Comparison of ENCODE assay signal across 15 cellular contexts in the genomic region with DNA sequence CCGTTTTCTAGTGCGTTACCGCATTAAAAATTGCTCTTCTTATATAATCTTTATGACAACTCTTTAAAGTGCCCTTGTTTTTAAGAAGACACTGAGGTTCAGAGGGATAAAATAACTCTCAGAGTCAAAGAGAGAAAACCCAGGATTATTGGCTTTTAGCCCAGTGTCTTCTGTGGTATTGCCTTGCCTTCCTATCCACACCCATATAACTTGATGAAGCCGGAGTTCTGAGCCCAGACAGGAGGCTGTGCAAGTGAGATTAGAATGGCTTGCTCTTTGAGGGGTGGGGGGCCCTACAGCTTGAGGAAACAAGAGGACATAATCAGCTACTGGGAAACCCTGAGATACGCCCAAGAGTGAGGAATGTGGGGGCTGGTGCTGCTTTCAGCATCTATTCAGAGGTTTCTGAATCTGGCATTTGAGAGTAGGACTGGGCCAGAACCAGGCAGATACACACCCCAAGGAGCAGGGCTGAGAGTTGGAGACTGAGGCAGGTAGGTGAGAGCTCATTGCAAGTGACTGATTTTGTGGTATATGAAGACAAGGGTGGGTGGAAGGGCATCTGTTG. TPM values are rescaled to one million over a fixed set of nuclear protein-coding genes. Genes with fewer than 3 reads are reported as not detected.
DNase-seq lines count a peak whose midpoint lies in the region; ATAC-seq, FAIRE-seq and TF ChIP-seq lines count a peak whose summit lies in the region.
"Had no signal": no experiment of that assay in that cellular context is flagged by ENCODE, and none has a peak within 500 bp of the region (broad histone marks: within the 10 kb centered on the region; RNA-seq: fewer than 3 reads in every experiment).

No MANE protein-coding gene starts in this region.

- peaks cover 58% of the 10 kb centered on the region for H3K4me1 ChIP-seq in adipocyte (ENCODE audit: control insufficient read depth, insufficient read depth, low read length)
- H3K4me1 ChIP-seq in keratinocyte (ENCODE audit: control insufficient read depth, extremely low read depth, insufficient read depth, low read length): peaks cover 68% of the 10 kb centered on the region
- peaks cover 37 to 49% of the 10 kb centered on the region in 2 donors for H3K4me1 ChIP-seq in gastrocnemius medialis
- H3K4me1 ChIP-seq in ovary (ENCODE audit: insufficient read depth): peaks cover 23% of the 10 kb centered on the region
- peaks cover 10% of the 10 kb centered on the region for H3K4me1 ChIP-seq in CD4-positive, alpha-beta memory T cell (ENCODE audit: insufficient read depth, low read length)

- H3K27ac ChIP-seq in keratinocyte (ENCODE audit: control insufficient read depth, insufficient read depth, low read length): no peak overlapping the region
- H3K27ac ChIP-seq in gastrocnemius medialis: peak overlapping the region; percentile 13 to 91 (median 88)
- no peak overlapping the region for H3K27ac ChIP-seq in ovary
- H3K27ac ChIP-seq in CD4-positive, alpha-beta memory T cell (ENCODE audit: low read depth, low read length): no peak overlapping the region

- dilution Hi-C loops in keratinocyte (cut with MboI; ENCODE audit: extremely low pct_ligation_motif_present, low sequenced_read_pairs): no loop called here

- H3K27me3 ChIP-seq in adipocyte (replicated peaks; ENCODE audit: control insufficient read depth, insufficient read depth, low read length): no peaks in the 10 kb centered on the region
- H3K27me3 ChIP-seq in keratinocyte (ENCODE audit: control insufficient read depth, extremely low read depth, insufficient read depth, low read length): no peaks in the 10 kb centered on the region
- H3K27me3 ChIP-seq in gastrocnemius medialis: no peaks in the 10 kb centered on the region
- H3K27me3 ChIP-seq in ovary: no peaks in the 10 kb centered on the region
- H3K27me3 ChIP-seq in CD4-positive, alpha-beta memory T cell (ENCODE audit: insufficient read depth, low read length): no peaks in the 10 kb centered on the region

- no peaks in the 10 kb centered on the region for H3K9me3 ChIP-seq in adipocyte (ENCODE audit: control insufficient read depth, low read length)
- no peaks in the 10 kb centered on the region for H3K9me3 ChIP-seq in keratinocyte (ENCODE audit: control insufficient read depth, low read depth, low read length)
- H3K9me3 ChIP-seq in gastrocnemius medialis: no peaks in the 10 kb centered on the region
- no peaks in the 10 kb centered on the region for H3K9me3 ChIP-seq in ovary
- H3K9me3 ChIP-seq in CD4-positive, alpha-beta memory T cell (ENCODE audit: control insufficient read depth in 1 of 2, low read length in 2 of 2): no peaks in the 10 kb centered on the region

- DNase-seq in OCI-M1 (lab: John Stamatoyannopoulos, UW) (peak; percentile 85), adipocyte (ENCODE audit: low read depth) (no peak), keratinocyte (ENCODE audit: low read depth, low spot score) (no peak), gastrocnemius medialis (no peak), foreskin melanocyte (no peak), ovary (no peak)
- DNase-seq in CD4-positive, alpha-beta memory T cell: no peak
- no peak for DNase-seq in stimulated activated naive CD4-positive, alpha-beta T cell (lab: John Stamatoyannopoulos, UW)
- DNase-seq: activated CD4-positive, alpha-beta T cell treated with anti-CD3 and anti-CD28 coated beads for 1 hour; CD8-positive, alpha-beta T cell; midbrain; NCI-H1105; NCI-H524 treated with DMSO at 0.1 percent for 48 hours had no signal

- POLR2A ChIA-PET in CD4-positive, alpha-beta memory T cell (lab: Charles Lee; ENCODE audit: partially characterized antibody): no interaction called here

- peaks cover 8% of the 10 kb centered on the region for H3K79me2 ChIP-seq in keratinocyte (ENCODE audit: control insufficient read depth, insufficient read depth, low read length)

- peak overlapping the region; percentile 24 for H3K4me2 ChIP-seq in keratinocyte (ENCODE audit: control insufficient read depth, extremely low read depth, insufficient read depth, low read depth, low read length)

- H3K9ac ChIP-seq in adipocyte (ENCODE audit: low read length) (peak overlapping the region; percentile 80), keratinocyte (ENCODE audit: control insufficient read depth, extremely low read depth, insufficient read depth, low read length) (no peak overlapping the region)

- no peak overlapping the region for H2AFZ ChIP-seq in keratinocyte (ENCODE audit: control insufficient read depth, low read length)

- H3K27me3 Mint-ChIP-seq in CD4-positive, alpha-beta memory T cell: peaks cover 2 to 3% of the 10 kb centered on the region in 2 donors

- no peak for TF ChIP-seq EP300 in ovary (IDR thresholded peaks at IDR 0.05)

- H3K4me3 ChIP-seq in adipocyte (ENCODE audit: low read length) (peak overlapping the region; percentile 79), keratinocyte (ENCODE audit: control insufficient read depth in 2 of 3, extremely low read depth in 1 of 3, insufficient read depth in 2 of 3, low read depth in 1 of 3, low read length in 3 of 3) (no peak overlapping the region), gastrocnemius medialis (peak overlapping the region in 1 of 4 donors; percentile 8), ovary (no peak overlapping the region)
- no peak overlapping the region for H3K4me3 ChIP-seq in CD4-positive, alpha-beta memory T cell (ENCODE audit: low read length in 2 of 2)

- peaks cover 1 to 11% (median 8%) of the 10 kb centered on the region in 4 donors for H3K4me1 Mint-ChIP-seq in CD4-positive, alpha-beta memory T cell

- peak overlapping the region in 1 of 7 donors; percentile 5 for H3K27ac Mint-ChIP-seq in CD4-positive, alpha-beta memory T cell

- in situ Hi-C loops in gastrocnemius medialis (cut with MboI; ENCODE audit: low sequenced_read_pairs in 4 of 4): no loop called here

- intact Hi-C loops in gastrocnemius medialis (cut with DNase I; ENCODE audit: low total_unique reads): no loop called here
- intact Hi-C loops in ovary (cut with DNase I): no loop called here
- intact Hi-C loops in CD4-positive, alpha-beta memory T cell (cut with micrococcal nuclease): no loop called here

- peak; percentile 5 for FAIRE-seq in keratinocyte (lab: Jason Lieb, UNC)

- H3K36me3 ChIP-seq in adipocyte (ENCODE audit: control insufficient read depth, insufficient read depth, low read length, severe bottlenecking) (no peaks in the 10 kb centered on the region), keratinocyte (ENCODE audit: control insufficient read depth in 2 of 2, extremely low read depth in 1 of 2, insufficient read depth in 2 of 2, low read length in 2 of 2) (peaks cover 0 to 3% of the 10 kb centered on the region in 2 experiments), gastrocnemius medialis (no peaks in the 10 kb centered on the region), ovary (no peaks in the 10 kb centered on the region)
- no peaks in the 10 kb centered on the region for H3K36me3 ChIP-seq in CD4-positive, alpha-beta memory T cell (ENCODE audit: insufficient read depth, low read length)

- no peak overlapping the region for H3K4me3 Mint-ChIP-seq in CD4-positive, alpha-beta memory T cell

- TF ChIP-seq CTCF in keratinocyte (optimal IDR thresholded peaks at IDR 0.05 in 1 of 3, IDR thresholded peaks at IDR 0.05 in 1 of 3, conservative IDR thresholded peaks at IDR 0.05 in 1 of 3; ENCODE audit: extremely low read depth in 1 of 3, insufficient read depth in 2 of 3, low read length in 3 of 3) (no peak), gastrocnemius medialis (IDR thresholded peaks at IDR 0.05 in 4 of 5, conservative IDR thresholded peaks at IDR 0.05 in 1 of 5) (no peak), ovary (IDR thresholded peaks at IDR 0.05) (no peak)

- H3K9me3 Mint-ChIP-seq in CD4-positive, alpha-beta memory T cell: no peaks in the 10 kb centered on the region
- H3K9me3 Mint-ChIP-seq: CD8-positive, alpha-beta T cell had no signal

- CTCF ChIA-PET in CD4-positive, alpha-beta memory T cell (lab: Charles Lee; ENCODE audit: partially characterized antibody): interaction anchor here (1.4 to 2.1 kb wide), 2 partner anchors 10 to 94 kb away, joined by 3 to 12 read pairs; no protein-coding TSS in a partner anchor

- peaks cover 1% of the 10 kb centered on the region for H3K9me1 ChIP-seq in keratinocyte (ENCODE audit: control insufficient read depth, extremely low read depth, insufficient read depth, low read length)

- no peak for TF ChIP-seq POLR2A in gastrocnemius medialis (IDR thresholded peaks at IDR 0.05)
- no peak for TF ChIP-seq POLR2A in ovary (IDR thresholded peaks at IDR 0.05)

- no peaks in the 10 kb centered on the region for H4K20me1 ChIP-seq in keratinocyte (ENCODE audit: control insufficient read depth, extremely low read depth, insufficient read depth, low read length)

- 77 to 84% (median 77%) methylated on average over 5 of the region's 5 CpGs for WGBS in ovary, 3 donors

- no peak for ATAC-seq in gastrocnemius medialis
- ATAC-seq: CD8-positive, alpha-beta T cell; esophagus mucosa; SK-N-SH treated with all-trans-retinoic acid at 6 μM for 48 hours had no signal

- peaks cover 0 to 2% of the 10 kb centered on the region in 2 donors for H3K36me3 Mint-ChIP-seq in CD4-positive, alpha-beta memory T cell

RNA-seq across cellular contexts. Expression of a gene that starts 2.3 kb away (rescaled TPM):
- polyA plus RNA-seq in keratinocyte: 50.2 to 71.6 TPM (median 53.3 TPM) in 3 replicates
- 28.2 TPM for polyA plus RNA-seq in keratinocyte (2011; ENCODE audit: low read depth)
- 40.1 and 45.4 TPM in 2 replicates for polyA plus RNA-seq in keratinocyte (2011; cell fraction: cytosol; rRNA removed)
- polyA plus RNA-seq in keratinocyte (2011; cell fraction: nucleus; rRNA removed): 39.3 and 51.0 TPM in 2 replicates
- 36.5 and 39.4 TPM in 2 replicates for polyA plus RNA-seq in keratinocyte (2012; ENCODE audit: low replicate concordance)
- polyA minus RNA-seq in keratinocyte: 7.6 to 27.0 TPM (median 20.6 TPM) in 3 replicates
- polyA minus RNA-seq in keratinocyte (2011; cell fraction: cytosol; rRNA and poly(A)+ RNA removed): 16.5 TPM
- polyA minus RNA-seq in keratinocyte (2011; cell fraction: nucleus; rRNA and poly(A)+ RNA removed): 11.3 and 24.3 TPM in 2 replicates
- 10 to 100 TPM; 19.0 to 29.2 (median 22.5) TPM for total RNA-seq in gastrocnemius medialis
- 10 to 100 TPM; 26.7 to 54.9 (median 43.7) TPM for total RNA-seq in ovary
- 10 to 100 TPM; 24.8 to 58.9 TPM for polyA plus RNA-seq in ovary
- 1 to 10 TPM; 3.6 to 4.7 TPM for total RNA-seq in CD4-positive, alpha-beta memory T cell
- 1 to 10 TPM; 3.8 to 6.0 TPM for polyA plus RNA-seq in CD4-positive, alpha-beta memory T cell

RNA-seq across cellular contexts. Expression of a gene that starts 43.4 kb away (rescaled TPM):
- polyA plus RNA-seq in keratinocyte (71.1 to 191 TPM (median 87.0 TPM) in 3 replicates), ovary (10 to 100 TPM; 35.4 to 77.1 TPM)
- polyA plus RNA-seq in keratinocyte (2011; ENCODE audit: low read depth): 24.8 TPM
- 64.9 and 73.6 TPM in 2 replicates for polyA plus RNA-seq in keratinocyte (2011; cell fraction: cytosol; rRNA removed)
- 286 and 296 TPM in 2 replicates for polyA plus RNA-seq in keratinocyte (2011; cell fraction: nucleus; rRNA removed)
- polyA plus RNA-seq in keratinocyte (2012; ENCODE audit: low replicate concordance): 89.0 and 143 TPM in 2 replicates
- 94.5 to 356 TPM (median 124 TPM) in 3 replicates for polyA minus RNA-seq in keratinocyte
- polyA minus RNA-seq in keratinocyte (2011; cell fraction: cytosol; rRNA and poly(A)+ RNA removed): 73.1 TPM
- 118 and 190 TPM in 2 replicates for polyA minus RNA-seq in keratinocyte (2011; cell fraction: nucleus; rRNA and poly(A)+ RNA removed)
- total RNA-seq in gastrocnemius medialis (10 to 100 TPM; 22.6 to 29.3 (median 26.9) TPM), ovary (100 to 1,000 TPM in 1 of 7 donors, 10 to 100 TPM in 6; 38.5 to 103 (median 74.8) TPM)
- total RNA-seq in CD4-positive, alpha-beta memory T cell: 100 to 1,000 TPM; 151 to 153 TPM
- 100 to 1,000 TPM; 148 to 246 TPM for polyA plus RNA-seq in CD4-positive, alpha-beta memory T cell

RNA-seq across cellular contexts. Expression of a gene that starts 54.1 kb away (rescaled TPM):
- polyA plus RNA-seq in keratinocyte: not detected in 3 replicates
- polyA plus RNA-seq in keratinocyte (2011; ENCODE audit: low read depth): not detected
- polyA plus RNA-seq in keratinocyte (2011; cell fraction: cytosol; rRNA removed): 0.19 TPM in 1 of 2 replicates, not detected in the other
- polyA plus RNA-seq in keratinocyte (2011; cell fraction: nucleus; rRNA removed): not detected in 2 replicates
- polyA plus RNA-seq in keratinocyte (2012; ENCODE audit: low replicate concordance): not detected in 2 replicates
- not detected in 3 replicates for polyA minus RNA-seq in keratinocyte
- polyA minus RNA-seq in keratinocyte (2011; cell fraction: cytosol; rRNA and poly(A)+ RNA removed): not detected
- polyA minus RNA-seq in keratinocyte (2011; cell fraction: nucleus; rRNA and poly(A)+ RNA removed): not detected in 2 replicates
- total RNA-seq in gastrocnemius medialis: not detected
- 1 to 10 TPM in 3 of 7 donors, under 1 TPM in 2, not detected in 2; 0.87 to 6.7 (median 1.4) TPM for total RNA-seq in ovary
- polyA plus RNA-seq in ovary: under 1 TPM; 0.17 to 0.24 TPM
- not detected for total RNA-seq in CD4-positive, alpha-beta memory T cell
- polyA plus RNA-seq in CD4-positive, alpha-beta memory T cell: not detected
- total RNA-seq: CD8-positive, alpha-beta T cell; esophagus mucosa had no signal

RNA-seq across cellular contexts. Expression of a gene that starts 54.1 kb away (rescaled TPM):
- not detected in 3 replicates for polyA plus RNA-seq in keratinocyte
- polyA plus RNA-seq in keratinocyte (2011; ENCODE audit: low read depth): not detected
- not detected in 2 replicates for polyA plus RNA-seq in keratinocyte (2011; cell fraction: cytosol; rRNA removed)
- not detected in 2 replicates for polyA plus RNA-seq in keratinocyte (2011; cell fraction: nucleus; rRNA removed)
- polyA plus RNA-seq in keratinocyte (2012; ENCODE audit: low replicate concordance): not detected in 2 replicates
- not detected in 3 replicates for polyA minus RNA-seq in keratinocyte
- polyA minus RNA-seq in keratinocyte (2011; cell fraction: cytosol; rRNA and poly(A)+ RNA removed): not detected
- not detected in 2 replicates for polyA minus RNA-seq in keratinocyte (2011; cell fraction: nucleus; rRNA and poly(A)+ RNA removed)
- not detected for total RNA-seq in gastrocnemius medialis
- total RNA-seq in ovary: 1 to 10 TPM in 1 of 7 donors, under 1 TPM in 2, not detected in 4; 0.33 to 3.8 (median 0.72) TPM
- not detected for polyA plus RNA-seq in ovary
- total RNA-seq in CD4-positive, alpha-beta memory T cell: not detected
- polyA plus RNA-seq in CD4-positive, alpha-beta memory T cell: not detected
- total RNA-seq: CD8-positive, alpha-beta T cell; esophagus mucosa had no signal

Comparison
In these comparisons a context has a peak if more than half of its experiments do, and no peak if none do; other contexts are left out.
1. H3K27ac ChIP-seq: peak in gastrocnemius medialis (4 of 4); none in keratinocyte (single experiment), ovary (0 of 2) and CD4-positive, alpha-beta memory T cell (single experiment).